Comparison of ENCODE assay signal across 26 cellular contexts in genomic region chr17:165939-166338, GRCh38. TPM values are rescaled to one million over a fixed set of nuclear protein-coding genes. Genes with fewer than 3 reads are reported as not detected.
A peak's percentile ranks its signal among the peaks of the same experiment; 100 is the strongest.
DNase-seq lines count a peak whose midpoint lies in the region; ATAC-seq and TF ChIP-seq lines count a peak whose summit lies in the region.
"Had no signal": no experiment of that assay in that cellular context is flagged by ENCODE, and none has a peak within 500 bp of the region (broad histone marks: within the 10 kb centered on the region; RNA-seq: fewer than 3 reads in every experiment).

No MANE protein-coding gene starts in this region.

- no peaks in the 10 kb centered on the region for H3K36me3 Mint-ChIP-seq in chondrocyte (ENCODE audit: low read depth)
- H3K36me3 Mint-ChIP-seq in neural crest cell (ENCODE audit: low read depth) = no peaks in the 10 kb centered on the region
- no peaks in the 10 kb centered on the region for H3K36me3 Mint-ChIP-seq in T-helper 17 cell (ENCODE audit: low read depth)
- H3K36me3 Mint-ChIP-seq: CD14-positive monocyte; CD4-positive, alpha-beta memory T cell; CD4-positive, CD25-positive, alpha-beta regulatory T cell; CD8-positive, alpha-beta memory T cell had no signal

- H3K27ac Mint-ChIP-seq in chondrocyte (ENCODE audit: unreplicated experiment) (no peak overlapping the region), neural crest cell (ENCODE audit: unreplicated experiment) (peak overlapping the region; percentile 71), T-helper 17 cell (no peak overlapping the region)
- H3K27ac Mint-ChIP-seq: CD4-positive, alpha-beta memory T cell; CD4-positive, CD25-positive, alpha-beta regulatory T cell; CD8-positive, alpha-beta memory T cell had no signal

- ATAC-seq in GM21723 (IDR thresholded peaks at IDR 0.05; ENCODE audit: unreplicated experiment) (no peak), left colon (no peak), T-helper 17 cell (no peak)
- ATAC-seq: GM12878 had no signal

- H3K4me1 Mint-ChIP-seq in chondrocyte (ENCODE audit: low read depth) = no peaks in the 10 kb centered on the region
- H3K4me1 Mint-ChIP-seq in neural crest cell = peaks cover 5% of the 10 kb centered on the region
- peaks cover 5% of the 10 kb centered on the region for H3K4me1 Mint-ChIP-seq in T-helper 17 cell
- H3K4me1 Mint-ChIP-seq: CD4-positive, alpha-beta memory T cell; CD4-positive, CD25-positive, alpha-beta regulatory T cell; CD8-positive, alpha-beta memory T cell had no signal

- no peak for TF ChIP-seq CTCF in chondrocyte (IDR thresholded peaks at IDR 0.05)
- no peak for TF ChIP-seq CTCF in neural crest cell (conservative IDR thresholded peaks at IDR 0.05)

- H3K27me3 Mint-ChIP-seq in chondrocyte (ENCODE audit: low read depth) = peaks cover 10% of the 10 kb centered on the region
- H3K27me3 Mint-ChIP-seq in neural crest cell (ENCODE audit: low read depth) = no peaks in the 10 kb centered on the region
- H3K27me3 Mint-ChIP-seq in T-helper 17 cell = peaks cover 15% of the 10 kb centered on the region
- H3K27me3 Mint-ChIP-seq: CD4-positive, CD25-positive, alpha-beta regulatory T cell had no signal

- H3K9me3 Mint-ChIP-seq in chondrocyte (ENCODE audit: low read depth) = no peaks in the 10 kb centered on the region
- H3K9me3 Mint-ChIP-seq in neural crest cell = no peaks in the 10 kb centered on the region
- H3K9me3 Mint-ChIP-seq: CD14-positive monocyte; CD4-positive, alpha-beta memory T cell; CD4-positive, CD25-positive, alpha-beta regulatory T cell; CD8-positive, alpha-beta memory T cell had no signal

- H3K4me3 Mint-ChIP-seq in chondrocyte (ENCODE audit: unreplicated experiment) = no peak overlapping the region
- H3K4me3 Mint-ChIP-seq in neural crest cell = no peak overlapping the region
- H3K4me3 Mint-ChIP-seq in T-helper 17 cell = no peak overlapping the region
- H3K4me3 Mint-ChIP-seq: CD14-positive monocyte; CD4-positive, alpha-beta memory T cell; CD4-positive, CD25-positive, alpha-beta regulatory T cell; CD8-positive, alpha-beta memory T cell had no signal

- no peaks in the 10 kb centered on the region for H3K9me3 ChIP-seq in T-helper 17 cell (ENCODE audit: control insufficient read depth, low read length, poor library complexity, severe bottlenecking)
- H3K9me3 ChIP-seq: BE2C, BLaER1 had no signal

- intact Hi-C loops in left colon (cut with DNase I, micrococcal nuclease) = no loop called here

- DNase-seq in chondrocyte (ENCODE audit: low spot score) (peak; percentile 90), neural crest cell (ENCODE audit: low read depth, low spot score) (no peak), left colon (no peak), T-helper 17 cell (no peak)
- DNase-seq: 8988T; ACHN; BE2C; C1 segment of cervical spinal cord; CD4-positive, alpha-beta memory T cell; CD4-positive, CD25-positive, alpha-beta regulatory T cell; CD8-positive, alpha-beta memory T cell; COR-L47; DMS 273 treated with DMSO at 0.1 percent for 48 hours; DMS153; DMS53; DMS79; DND-41; EL; GDM1 had no signal

RNA-seq across cellular contexts. Expression of gene DOC2B, which starts 15.5 kb away (rescaled TPM):
- total RNA-seq in chondrocyte (0.31 to 0.64 TPM (median 0.32 TPM) in 3 replicates), neural crest cell (0.91 and 1.0 TPM in 2 replicates), left colon (1 to 10 TPM; 2.0 to 2.2 TPM), T-helper 17 cell (under 1 TPM; 0.18 to 0.40 TPM)
- total RNA-seq: CD4-positive, CD25-positive, alpha-beta regulatory T cell; G401; GM12878 had no signal

RNA-seq across cellular contexts. Expression of gene SCGB1C2, which starts 28.6 kb away (rescaled TPM):
- total RNA-seq in chondrocyte = not detected in 3 replicates
- total RNA-seq in neural crest cell = not detected in 2 replicates
- not detected for total RNA-seq in left colon
- total RNA-seq in T-helper 17 cell = not detected
- total RNA-seq: A673; CD4-positive, alpha-beta memory T cell; CD4-positive, CD25-positive, alpha-beta regulatory T cell; CD8-positive, alpha-beta memory T cell; Daoy; G401; GM12878 had no signal
